Comparison of ENCODE assay signal across 12 cellular contexts in the genomic region with DNA sequence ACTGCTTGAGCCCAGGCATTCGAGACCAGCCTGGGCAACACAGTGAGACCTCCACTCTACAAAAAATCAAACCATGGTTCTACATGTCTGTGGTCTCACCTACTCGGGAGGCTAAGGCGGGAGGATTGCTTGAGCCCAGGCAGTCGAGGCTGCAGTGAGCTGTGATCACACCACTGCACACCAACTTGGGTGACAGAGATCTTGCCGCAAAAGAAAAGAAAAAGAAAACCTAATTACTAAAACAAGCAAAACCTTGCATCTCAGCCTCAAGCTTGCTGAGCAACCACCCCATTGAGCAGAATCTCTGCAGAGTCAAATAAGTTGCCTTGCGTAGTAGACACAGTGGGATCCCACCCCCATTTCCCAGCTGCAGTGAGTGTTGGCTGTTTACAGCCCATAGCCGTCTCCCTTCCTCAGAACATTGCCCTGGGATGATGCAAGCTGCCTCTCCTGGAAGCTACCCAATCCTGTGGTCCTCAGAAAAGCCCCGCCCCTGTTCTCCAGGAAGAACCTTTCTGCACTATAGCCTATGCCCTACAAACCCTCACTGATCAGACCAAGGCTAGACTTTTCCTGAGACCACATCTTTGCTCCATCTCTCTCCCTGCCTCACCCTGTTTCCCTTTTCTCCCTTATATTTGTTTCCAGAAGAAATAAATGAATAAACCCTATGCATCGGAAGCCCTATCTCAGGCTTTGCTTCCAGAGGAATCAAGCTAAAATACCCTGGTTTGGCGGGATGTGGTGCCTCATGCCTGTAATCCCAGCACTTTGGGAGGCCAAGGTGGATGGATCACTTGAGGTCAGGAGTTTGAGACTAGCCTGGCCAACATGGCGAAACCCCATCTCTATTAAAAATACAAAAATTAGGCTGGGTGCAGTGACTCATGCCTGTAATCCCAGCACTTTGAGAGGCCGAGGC. TPM values are rescaled to one million over a fixed set of nuclear protein-coding genes. Genes with fewer than 3 reads are reported as not detected.
A peak's percentile ranks its signal among the peaks of the same experiment; 100 is the strongest.
DNase-seq lines count a peak whose midpoint lies in the region; ATAC-seq and TF ChIP-seq lines count a peak whose summit lies in the region.
"Had no signal": no experiment of that assay in that cellular context is flagged by ENCODE, and none has a peak within 500 bp of the region (broad histone marks: within the 10 kb centered on the region; RNA-seq: fewer than 3 reads in every experiment).

No MANE protein-coding gene starts in this region.

- H3T11ph ChIP-seq in H9 (ENCODE audit: low read length) = no peak overlapping the region

- H3K79me1 ChIP-seq in H9 (ENCODE audit: insufficient read depth, low read depth, low read length, poor library complexity, severe bottlenecking) = no peaks in the 10 kb centered on the region

- H3K4me1 Mint-ChIP-seq in H9 = peaks cover 11 to 17% of the 10 kb centered on the region in 2 experiments

- peak overlapping the region in 2 of 3 experiments; percentile 62 to 72; a peak in 4 of 7 replicates for H3K27ac Mint-ChIP-seq in H9
- H3K27ac Mint-ChIP-seq: activated CD8-positive, alpha-beta T cell treated with anti-CD3 and anti-CD28 coated beads, Interleukin-2, amount 10 ng/mL, durations not matched to agents 7 days and 5 days had no signal

- no peaks in the 10 kb centered on the region for H4K20me1 ChIP-seq in H9 (ENCODE audit: control insufficient read depth, insufficient read depth, insufficient read length)
- no peaks in the 10 kb centered on the region for H4K20me1 ChIP-seq in hepatocyte (ENCODE audit: insufficient read depth, poor library complexity, severe bottlenecking)

- H3K27me3 Mint-ChIP-seq in H9 (ENCODE audit: low read depth) = no peaks in the 10 kb centered on the region; the same call in none of the 2 replicates

- H3K4me1 ChIP-seq in ACC112 (ENCODE audit: control insufficient read depth, insufficient read depth, low read length, unreplicated experiment) (peaks cover 6% of the 10 kb centered on the region), H9 (ENCODE audit: insufficient read depth, low read length) (no peaks in the 10 kb centered on the region; the same call in 1 of the 2 replicates), RWPE2 (ENCODE audit: insufficient read depth, poor library complexity, severe bottlenecking) (no peaks in the 10 kb centered on the region), hepatocyte (ENCODE audit: insufficient read depth) (no peaks in the 10 kb centered on the region)

- no peak overlapping the region for H4K5ac ChIP-seq in H9 (ENCODE audit: insufficient read length, low read depth, low read length)

- H3K23ac ChIP-seq in H9 (ENCODE audit: insufficient read length, low read depth, low read length) = no peak overlapping the region

- H3K14ac ChIP-seq in H9 (ENCODE audit: insufficient read depth, low read length) = no peak overlapping the region; the same call in 1 of the 2 replicates

- H3K4me2 ChIP-seq in H9 (ENCODE audit: insufficient read depth, insufficient read length, low read length) (no peak overlapping the region), hepatocyte (no peak overlapping the region)

- H3K4me3 ChIP-seq in ACC112 (ENCODE audit: low read depth, low read length) (no peak overlapping the region), RWPE2 (ENCODE audit: severe bottlenecking) (no peak overlapping the region), hepatocyte (no peak overlapping the region)

- peak overlapping the region; percentile 7 for H2BK20ac ChIP-seq in H9 (ENCODE audit: low read depth, low read length, poor library complexity, severe bottlenecking)

- H3K23me2 ChIP-seq in H9 (ENCODE audit: insufficient read length, low read depth, low read length, poor library complexity, severe bottlenecking) = no peaks in the 10 kb centered on the region

- no peaks in the 10 kb centered on the region for H3K9me3 Mint-ChIP-seq in H9

- DNase-seq in H9 (peak; percentile 85), RWPE2 (ENCODE audit: low spot score) (no peak), hepatocyte (ENCODE audit: low spot score) (peak; percentile 54), DMS79 (lab: John Stamatoyannopoulos, UW) (no peak), kidney glomerular epithelial cell (lab: John Stamatoyannopoulos, UW) (no peak)
- DNase-seq: activated CD8-positive, alpha-beta T cell treated with anti-CD3 and anti-CD28 coated beads, Interleukin-2, amount 10 ng/mL, durations not matched to agents 7 days and 5 days; COR-L47; right cardiac atrium; stimulated activated naive CD4-positive, alpha-beta T cell treated with Interleukin-2 at 50 U/mL for 16 hours had no signal

- peak overlapping the region; percentile 3 for H2AFZ ChIP-seq in ACC112 (ENCODE audit: low read length, unreplicated experiment)
- peak overlapping the region; percentile 92 for H2AFZ ChIP-seq in H9 (ENCODE audit: low read length)
- no peak overlapping the region for H2AFZ ChIP-seq in hepatocyte

- no peaks in the 10 kb centered on the region for H3K36me3 Mint-ChIP-seq in H9 (ENCODE audit: insufficient read depth in 1 of 3, low read depth in 3 of 3)

- peak overlapping the region; percentile 70 for H3K18ac ChIP-seq in H9 (ENCODE audit: insufficient read length, low read depth, low read length)

- no peak overlapping the region for H2BK12ac ChIP-seq in H9 (ENCODE audit: insufficient read length, low read depth, low read length)

- H2BK5ac ChIP-seq in H9 (ENCODE audit: insufficient read length, low read length) = no peak overlapping the region

- H3K4ac ChIP-seq in H9 (ENCODE audit: low read depth, low read length) = no peak overlapping the region

- H2BK120ac ChIP-seq in H9 (ENCODE audit: low read depth, low read length, poor library complexity, severe bottlenecking) = no peak overlapping the region

- H3K36me3 ChIP-seq in ACC112 (ENCODE audit: insufficient read depth, low read length) = no peaks in the 10 kb centered on the region
- H3K36me3 ChIP-seq in RWPE2 (ENCODE audit: low read depth) = no peaks in the 10 kb centered on the region
- no peaks in the 10 kb centered on the region for H3K36me3 ChIP-seq in hepatocyte (replicated peaks; ENCODE audit: insufficient read depth, low read depth)

- no peak overlapping the region for H2BK15ac ChIP-seq in H9 (ENCODE audit: low read depth, low read length)

- no peaks in the 10 kb centered on the region for H3K79me2 ChIP-seq in ACC112 (ENCODE audit: control insufficient read depth, insufficient read depth, low read length, unreplicated experiment)
- no peaks in the 10 kb centered on the region for H3K79me2 ChIP-seq in H9 (ENCODE audit: insufficient read depth, low read length)
- no peaks in the 10 kb centered on the region for H3K79me2 ChIP-seq in hepatocyte

- no peak overlapping the region for H2AK5ac ChIP-seq in H9 (ENCODE audit: insufficient read length, low read length)

- H3K27ac ChIP-seq in ACC112 (ENCODE audit: low read depth, low read length) (no peak overlapping the region), H9 (ENCODE audit: insufficient read length, low read depth, low read length) (no peak overlapping the region), RWPE2 (ENCODE audit: poor library complexity, severe bottlenecking) (no peak overlapping the region), hepatocyte (no peak overlapping the region)

- H3K9me2 ChIP-seq in hepatocyte (replicated peaks; ENCODE audit: insufficient read depth) = no peaks in the 10 kb centered on the region

- H3K27me3 ChIP-seq in ACC112 (ENCODE audit: insufficient read depth, low read length) (no peaks in the 10 kb centered on the region), H9 (ENCODE audit: insufficient read depth, low read length) (no peaks in the 10 kb centered on the region), RWPE2 (ENCODE audit: insufficient read depth, poor library complexity, severe bottlenecking) (no peaks in the 10 kb centered on the region), hepatocyte (no peaks in the 10 kb centered on the region)

- H3K9me3 ChIP-seq in H9 (ENCODE audit: control insufficient read depth, low read depth, low read length) (no peaks in the 10 kb centered on the region), RWPE2 (ENCODE audit: severe bottlenecking) (no peaks in the 10 kb centered on the region), hepatocyte (ENCODE audit: low read depth) (no peaks in the 10 kb centered on the region)

- H3K9ac ChIP-seq in H9 (ENCODE audit: extremely low read depth, insufficient read length, low read length) = no peak overlapping the region

- H4K8ac ChIP-seq in H9 (replicated peaks; ENCODE audit: insufficient read length, low read depth, low read length) = no peak overlapping the region

- WGBS in H9 (ENCODE audit: extremely low coverage, insufficient read length, low lambda C conversion rate) = no CpG with 5 or more reads among the region's 12 CpGs
- WGBS in hepatocyte (ENCODE audit: low lambda C conversion rate, missing lambda C conversion rate) = 82% methylated on average over 12 of the region's 12 CpGs

- no peak overlapping the region for H3K56ac ChIP-seq in H9 (ENCODE audit: insufficient read length, low read depth, low read length)

- no peak overlapping the region for H4K91ac ChIP-seq in H9 (ENCODE audit: insufficient read length, low read depth, low read length)

- TF ChIP-seq CTCF in H9 (conservative IDR thresholded peaks at IDR 0.05) (no peak), RWPE2 (IDR thresholded peaks at IDR 0.05; ENCODE audit: poor library complexity, severe bottlenecking) (no peak), hepatocyte (IDR thresholded peaks at IDR 0.05; ENCODE audit: poor library complexity) (no peak)

- no peak overlapping the region for H3K4me3 Mint-ChIP-seq in H9
- H3K4me3 Mint-ChIP-seq: activated CD8-positive, alpha-beta T cell treated with anti-CD3 and anti-CD28 coated beads, Interleukin-2, amount 10 ng/mL, durations not matched to agents 7 days and 5 days had no signal

- peak; percentile 55; the same call in 2 of the 3 replicates for ATAC-seq in RWPE2 (ENCODE audit: low read depth)
- no peak for ATAC-seq in GM19324 (IDR thresholded peaks at IDR 0.05; ENCODE audit: low FRiP score, unreplicated experiment)
- no peak for ATAC-seq in HG02610 (IDR thresholded peaks at IDR 0.05; ENCODE audit: unreplicated experiment)
- ATAC-seq: activated CD8-positive, alpha-beta T cell treated with anti-CD3 and anti-CD28 coated beads, Interleukin-2, amount 10 ng/mL, durations not matched to agents 7 days and 5 days had no signal

RNA-seq across cellular contexts. Expression of gene ERN2, which starts 16.7 kb away (rescaled TPM):
- total RNA-seq in H9 (2021) (1.2 and 2.1 TPM in 2 replicates), hepatocyte (0.60 and 0.97 TPM in 2 replicates)
- polyA plus RNA-seq in hepatocyte = 0.22 and 0.46 TPM in 2 replicates
- total RNA-seq: activated CD8-positive, alpha-beta T cell treated with anti-CD3 and anti-CD28 coated beads, Interleukin-2, amount 10 ng/mL, durations not matched to agents 7 days and 5 days had no signal
- polyA plus RNA-seq: right cardiac atrium had no signal

RNA-seq across cellular contexts. Expression of gene CHP2, which starts 25.1 kb away (rescaled TPM):
- 1.1 and 1.4 TPM in 2 replicates for total RNA-seq in H9 (2021)
- total RNA-seq in hepatocyte = 1.6 and 2.0 TPM in 2 replicates
- 1.4 and 3.3 TPM in 2 replicates for polyA plus RNA-seq in hepatocyte
- total RNA-seq: activated CD8-positive, alpha-beta T cell treated with anti-CD3 and anti-CD28 coated beads, Interleukin-2, amount 10 ng/mL, durations not matched to agents 7 days and 5 days; right cardiac atrium had no signal

RNA-seq across cellular contexts. Expression of gene PLK1, which starts 51.1 kb away (rescaled TPM):
- total RNA-seq in H9 (2021) (138 and 140 TPM in 2 replicates), hepatocyte (3.2 and 5.0 TPM in 2 replicates)
- polyA plus RNA-seq in hepatocyte = 13.6 and 17.8 TPM in 2 replicates

Comparison
In these comparisons a context has a peak if more than half of its experiments do, and no peak if none do; other contexts are left out.
1. DNase-seq: peak in H9 (single experiment) and hepatocyte (single experiment); none in RWPE2 (single experiment), DMS79 (single experiment) and kidney glomerular epithelial cell (single experiment).
2. RNA of gene PLK1, which starts 51.1 kb away (total RNA-seq): 138 to 140 TPM in H9; 3.2 to 5.0 TPM in hepatocyte; every median in the first group is over 10 times any median in the second.